ENCODE assay signal across 9 cellular contexts in the genomic region with DNA sequence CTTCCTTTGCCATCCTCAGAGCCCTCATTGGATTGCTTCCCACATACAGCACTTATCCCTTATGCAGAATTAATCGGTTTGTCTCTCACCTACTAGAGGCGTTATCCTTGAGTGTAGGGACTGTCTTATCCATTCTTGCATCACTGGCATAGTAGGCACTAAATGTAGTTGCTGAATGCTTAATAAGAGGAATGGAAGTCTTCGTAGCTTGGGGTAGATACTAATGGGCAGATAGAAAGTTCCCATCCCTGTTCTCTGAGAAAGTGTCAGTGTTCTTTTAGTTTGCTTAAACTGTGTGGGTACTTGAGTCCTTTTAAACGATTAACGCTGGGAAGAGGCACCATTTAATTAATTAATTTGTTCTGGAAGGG. TPM values are rescaled to one million over a fixed set of nuclear protein-coding genes. Genes with fewer than 3 reads are reported as not detected.
DNase-seq lines count a peak whose midpoint lies in the region; ATAC-seq and TF ChIP-seq lines count a peak whose summit lies in the region.
"Had no signal": no experiment of that assay in that cellular context is flagged by ENCODE, and none has a peak within 500 bp of the region (broad histone marks: within the 10 kb centered on the region; RNA-seq: fewer than 3 reads in every experiment).

No MANE protein-coding gene starts in this region.

- POLR2A ChIA-PET in AG04449 (lab: Yijun Ruan, JAX) = interaction anchor here (1.2 to 1.8 kb wide), 3 partner anchors 20 to 146 kb away, joined by 4 to 6 read pairs (median 4); no protein-coding TSS in a partner anchor
- POLR2A ChIA-PET in MCF 10A (lab: Yijun Ruan, JAX) = interaction anchor here (0.6 to 9.3 kb wide), 20 partner anchors 9 to 194 kb away, joined by 3 to 156 read pairs (median 4); no protein-coding TSS in a partner anchor

- H3K4me3 Mint-ChIP-seq in MCF 10A (ENCODE audit: unreplicated experiment) = peak overlapping the region; percentile 90
- peak overlapping the region; percentile 97 for H3K4me3 Mint-ChIP-seq in natural killer cell

- H3K9me3 Mint-ChIP-seq in MCF 10A (ENCODE audit: unreplicated experiment) (no peaks in the 10 kb centered on the region), natural killer cell (no peaks in the 10 kb centered on the region)

- no peaks in the 10 kb centered on the region for H3K27me3 Mint-ChIP-seq in MCF 10A (ENCODE audit: insufficient read depth, unreplicated experiment)
- H3K27me3 Mint-ChIP-seq in natural killer cell (ENCODE audit: low read depth in 2 of 2) = no peaks in the 10 kb centered on the region

- CTCF ChIA-PET in AG04449 (lab: Yijun Ruan, JAX) = interaction anchor here (1.0 to 1.4 kb wide), 3 partner anchors 83 to 205 kb away, joined by 3 to 7 read pairs (median 3); no protein-coding TSS in a partner anchor
- CTCF ChIA-PET in MCF 10A (lab: Yijun Ruan, JAX) = interaction anchor here (0.6 to 1.0 kb wide), 2 partner anchors 169 to 190 kb away, joined by 3 to 5 read pairs; no protein-coding TSS in a partner anchor

- peak overlapping the region; percentile 76 for H3K4me3 ChIP-seq in AG04449 (ENCODE audit: low read depth, low read length)

- H3K27ac Mint-ChIP-seq in MCF 10A (ENCODE audit: low read depth, unreplicated experiment) (peak overlapping the region; percentile 80), natural killer cell (peak overlapping the region; percentile 81 to 84)

- ATAC-seq in natural killer cell = no peak
- no peak for ATAC-seq in GM19467 (IDR thresholded peaks at IDR 0.05; ENCODE audit: unreplicated experiment)

- TF ChIP-seq CTCF in AG04449 (IDR thresholded peaks at IDR 0.05; ENCODE audit: insufficient read depth, low read length, missing control alignments) = no peak
- no peak for TF ChIP-seq CTCF in MCF 10A (IDR thresholded peaks at IDR 0.05; ENCODE audit: unreplicated experiment)
- TF ChIP-seq CTCF in natural killer cell (IDR thresholded peaks at IDR 0.05) = no peak

- DNase-seq in AG04449 (ENCODE audit: low read depth, low spot score) (no peak), KG1 (lab: John Stamatoyannopoulos, UW) (peak; percentile 63), MCF 10A (ENCODE audit: unreplicated experiment) (no peak), natural killer cell (no peak), iPS-NIHi7 (ENCODE audit: extremely low spot score) (no peak), T-helper 9 cell (no peak), SW480 (ENCODE audit: low spot score) (no peak)
- DNase-seq: SIG-M5 had no signal

- intact Hi-C loops in MCF 10A (cut with micrococcal nuclease) = loop anchor here (5.0 kb wide), 1 partner anchor 145 kb away; no protein-coding TSS in a partner anchor
- intact Hi-C loops in natural killer cell (cut with micrococcal nuclease) = no loop called here

- BruUV-seq in MCF 10A (replicated peaks; lab: Mats Ljungman, UMichigan) = no TSS peak

- H3K4me1 Mint-ChIP-seq in MCF 10A (ENCODE audit: insufficient read depth, unreplicated experiment) (peaks cover 32% of the 10 kb centered on the region), natural killer cell (peaks cover 52 to 66% of the 10 kb centered on the region in 2 donors)

- H3K36me3 Mint-ChIP-seq in MCF 10A (ENCODE audit: insufficient read depth, unreplicated experiment) (no peaks in the 10 kb centered on the region), natural killer cell (no peaks in the 10 kb centered on the region)

RNA-seq across cellular contexts. Expression of a gene that starts 1.4 kb away (rescaled TPM):
- total RNA-seq in MCF 10A (2022) (114 and 139 TPM in 2 replicates), natural killer cell (100 to 1,000 TPM; 600 to 704 (median 607) TPM)
